ENCODE assay signal across 1 cellular context in genomic region chr7:1521454-1521853, GRCh38.
TF ChIP-seq lines count a peak whose summit lies in the region.

No MANE protein-coding gene starts in this region.

TF ChIP-seq in GM12878, 131 proteins besides CTCF, POLR2A, EP300 and RAD21:
- no peak for TF ChIP-seq ZBTB40 (IDR thresholded peaks at IDR 0.05; ENCODE audit: borderline replicate concordance)
- TF ChIP-seq ZNF622 (IDR thresholded peaks at IDR 0.05) = no peak
